1 cellular context compared by ENCODE assay signal in genomic region chr1:99327357-99327756, GRCh38.
TF ChIP-seq lines count a peak whose summit lies in the region.

No MANE protein-coding gene starts in this region.

TF ChIP-seq in GM23338, 12 proteins besides CTCF, POLR2A, EP300 and RAD21 (continued from another document):
- no peak for TF ChIP-seq REST (IDR thresholded peaks at IDR 0.05; ENCODE audit: unreplicated experiment)
